In genomic region chr14:54309615-54310014, GRCh38 we compare ENCODE assay signal across 18 cellular contexts.
"Had no signal": no experiment of that assay in that cellular context is flagged by ENCODE, and none has a peak within 500 bp of the region (broad histone marks: within the 10 kb centered on the region; RNA-seq: fewer than 3 reads in every experiment).

No MANE protein-coding gene starts in this region.

- H3K4me1 ChIP-seq: gastrocnemius medialis, psoas muscle, spleen, testis had no signal

- H3K4me3 Mint-ChIP-seq: naive thymus-derived CD8-positive, alpha-beta T cell; stimulated activated memory B cell treated with anti-CD40 and anti-IgM and Interleukin-4, amounts not matched to agents 10 μg/mL and 1 μg/mL and 100 μg/mL, for 72 hours; stimulated activated naive CD8-positive, alpha-beta T cell treated with anti-CD3 and anti-CD28 coated beads, Interleukin-15, amount 100 ng/mL, for 72 hours had no signal

- H3K4me1 Mint-ChIP-seq: naive thymus-derived CD8-positive, alpha-beta T cell; stimulated activated memory B cell treated with anti-CD40 and anti-IgM and Interleukin-4, amounts not matched to agents 10 μg/mL and 1 μg/mL and 100 μg/mL, for 72 hours; stimulated activated naive CD8-positive, alpha-beta T cell treated with anti-CD3 and anti-CD28 coated beads, Interleukin-15, amount 100 ng/mL, for 72 hours had no signal

- H3K4me3 ChIP-seq: gastrocnemius medialis, mucosa of descending colon, psoas muscle, spleen, testis, tibial nerve had no signal

- ATAC-seq: gastrocnemius medialis; naive thymus-derived CD8-positive, alpha-beta T cell; psoas muscle; sciatic nerve; stimulated activated naive CD8-positive, alpha-beta T cell treated with anti-CD3 and anti-CD28 coated beads, Interleukin-15, amount 100 ng/mL, for 72 hours had no signal

- H3K27ac Mint-ChIP-seq: stimulated activated memory B cell treated with anti-CD40 and anti-IgM and Interleukin-4, amounts not matched to agents 10 μg/mL and 1 μg/mL and 100 μg/mL, for 72 hours; stimulated activated naive CD8-positive, alpha-beta T cell treated with anti-CD3 and anti-CD28 coated beads, Interleukin-15, amount 100 ng/mL, for 72 hours had no signal

- H3K27ac ChIP-seq: gastrocnemius medialis, neutrophil, psoas muscle, spleen, testis, tibial nerve had no signal

- FAIRE-seq: endometrium had no signal

- H3K36me3 Mint-ChIP-seq: naive thymus-derived CD8-positive, alpha-beta T cell; stimulated activated memory B cell treated with anti-CD40 and anti-IgM and Interleukin-4, amounts not matched to agents 10 μg/mL and 1 μg/mL and 100 μg/mL, for 72 hours had no signal

- H3K36me3 ChIP-seq: gastrocnemius medialis, neutrophil, spleen, tibial nerve had no signal

- H3K9me3 Mint-ChIP-seq: naive thymus-derived CD8-positive, alpha-beta T cell; stimulated activated memory B cell treated with anti-CD40 and anti-IgM and Interleukin-4, amounts not matched to agents 10 μg/mL and 1 μg/mL and 100 μg/mL, for 72 hours; stimulated activated naive CD8-positive, alpha-beta T cell treated with anti-CD3 and anti-CD28 coated beads, Interleukin-15, amount 100 ng/mL, for 72 hours had no signal

- DNase-seq: effector memory CD4-positive, alpha-beta T cell; gastrocnemius medialis; islet precursor cell; mucosa of descending colon; naive thymus-derived CD8-positive, alpha-beta T cell; psoas muscle; retina; spleen; stimulated activated CD4-positive, alpha-beta T cell treated with anti-CD3 and anti-CD28 coated beads, Interleukin-15, amount 100 ng/mL, for 24 hours; stimulated activated CD4-positive, alpha-beta T cell treated with anti-CD3 and anti-CD28 coated beads, Interleukin-1b, Interleukin-23, amount 100 ng/mL, for 48 hours; stimulated activated CD4-positive, alpha-beta T cell treated with anti-CD3 and anti-CD28 coated beads, Interleukin-4, amount 100 ng/mL, for 24 hours; stimulated activated naive CD8-positive, alpha-beta T cell treated with anti-CD3 and anti-CD28 coated beads, Interleukin-15, amount 100 ng/mL, for 72 hours; testis had no signal

- H3K9me3 ChIP-seq: gastrocnemius medialis, mucosa of descending colon, neutrophil, psoas muscle, spleen, testis, tibial nerve had no signal

- H3K27me3 ChIP-seq: gastrocnemius medialis, testis, tibial nerve had no signal
